Comparison of ENCODE assay signal across 18 cellular contexts in the genomic region with DNA sequence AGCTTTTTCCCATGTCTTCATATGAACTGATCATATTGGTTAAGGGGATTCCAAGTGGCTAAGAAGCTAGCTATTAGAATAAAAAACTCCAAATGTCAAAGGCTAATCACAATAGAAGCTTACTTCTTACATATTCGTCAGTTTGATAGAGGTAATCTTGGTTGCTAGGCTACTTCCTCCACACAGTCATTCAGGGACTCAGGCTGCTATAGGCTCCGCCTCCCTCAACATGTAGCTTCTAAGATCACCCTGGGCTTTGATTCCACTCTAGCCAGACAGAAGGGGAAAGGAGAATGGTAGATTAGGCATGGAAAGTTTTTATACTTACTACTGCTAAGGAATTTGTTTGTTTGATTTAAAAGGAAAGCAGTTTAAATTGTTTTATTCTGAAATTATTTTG.
DNase-seq lines count a peak whose midpoint lies in the region; ATAC-seq and TF ChIP-seq lines count a peak whose summit lies in the region.
"Had no signal": no experiment of that assay in that cellular context is flagged by ENCODE, and none has a peak within 500 bp of the region (broad histone marks: within the 10 kb centered on the region; RNA-seq: fewer than 3 reads in every experiment).

No MANE protein-coding gene starts in this region.

- no peak for TF ChIP-seq EP300 in esophagus muscularis mucosa (IDR thresholded peaks at IDR 0.05)

- TF ChIP-seq CTCF in esophagus muscularis mucosa (IDR thresholded peaks at IDR 0.05) = no peak

- WGBS in esophagus muscularis mucosa = 93% methylated on average over 2 of the region's 2 CpGs

- no peaks in the 10 kb centered on the region for H3K27me3 ChIP-seq in esophagus muscularis mucosa
- H3K27me3 ChIP-seq in H7 (ENCODE audit: control insufficient read depth, insufficient read depth, low read length) = no peaks in the 10 kb centered on the region
- H3K27me3 ChIP-seq: BLaER1 treated with 17β-estradiol and CSF1 and Interleukin-3, amounts not matched to agents 10 nM and 100 nM had no signal

- H3K4me1 Mint-ChIP-seq in stimulated activated effector memory CD8-positive, alpha-beta T cell treated with anti-CD3 and anti-CD28 coated beads, Interleukin-12 subunit alpha, Interleukin-12 subunit beta, amount 100 ng/mL, for 72 hours = peaks cover 23% of the 10 kb centered on the region

- peaks cover 0 to 13% (median 0%) of the 10 kb centered on the region in 4 donors for H3K4me1 ChIP-seq in esophagus muscularis mucosa

- peaks cover 4% of the 10 kb centered on the region for H3K9me3 Mint-ChIP-seq in stimulated activated effector memory CD8-positive, alpha-beta T cell treated with anti-CD3 and anti-CD28 coated beads, Interleukin-12 subunit alpha, Interleukin-12 subunit beta, amount 100 ng/mL, for 72 hours

- ATAC-seq in stimulated activated effector memory CD8-positive, alpha-beta T cell treated with anti-CD3 and anti-CD28 coated beads, Interleukin-12 subunit alpha, Interleukin-12 subunit beta, amount 100 ng/mL, for 72 hours = peak; percentile 58
- ATAC-seq in HG03565 (IDR thresholded peaks at IDR 0.05; ENCODE audit: unreplicated experiment) = no peak
- ATAC-seq: K562, PC-3 had no signal

- H3K4me3 ChIP-seq in esophagus muscularis mucosa = no peak overlapping the region
- H3K4me3 ChIP-seq in H7 (ENCODE audit: insufficient read depth, low read depth, low read length) = no peak overlapping the region
- H3K4me3 ChIP-seq: BLaER1 treated with 17β-estradiol and CSF1 and Interleukin-3, amounts not matched to agents 10 nM and 100 nM; K562 had no signal

- no peak for TF ChIP-seq POLR2A in esophagus muscularis mucosa (IDR thresholded peaks at IDR 0.05; ENCODE audit: low read depth)

- no peak overlapping the region for H3K27ac Mint-ChIP-seq in stimulated activated effector memory CD8-positive, alpha-beta T cell treated with anti-CD3 and anti-CD28 coated beads, Interleukin-12 subunit alpha, Interleukin-12 subunit beta, amount 100 ng/mL, for 72 hours
- H3K27ac Mint-ChIP-seq: HFFc6 had no signal

- peak; percentile 34 for DNase-seq in activated CD4-positive, alpha-beta T cell treated with anti-CD3 and anti-CD28 coated beads for 48 hours
- no peak for DNase-seq in activated CD4-positive, alpha-beta T cell treated with anti-CD3 and anti-CD28 coated beads for 4 hours
- DNase-seq in MV-4-11 (lab: John Stamatoyannopoulos, UW) (peak; percentile 7), esophagus muscularis mucosa (ENCODE audit: extremely low spot score) (peak; percentile 5), H7 (no peak)
- no peak for DNase-seq in stimulated activated effector memory CD8-positive, alpha-beta T cell treated with anti-CD3 and anti-CD28 coated beads, Interleukin-12 subunit alpha, Interleukin-12 subunit beta, amount 100 ng/mL, for 72 hours (ENCODE audit: low spot score in 2 of 2)
- DNase-seq: HFFc6, NCI-H187, NCI-H2107, NCI-H226, NCI-H524, PC-3, RPMI8226, SHP77 treated with DMSO at 0.1 percent for 48 hours, SK-N-SH had no signal

- intact Hi-C loops in esophagus muscularis mucosa (cut with DNase I) = no loop called here

- no peaks in the 10 kb centered on the region for H3K36me3 Mint-ChIP-seq in stimulated activated effector memory CD8-positive, alpha-beta T cell treated with anti-CD3 and anti-CD28 coated beads, Interleukin-12 subunit alpha, Interleukin-12 subunit beta, amount 100 ng/mL, for 72 hours

- no peak overlapping the region for H3K27ac ChIP-seq in esophagus muscularis mucosa (replicated peaks in 1 of 4)
- H3K27ac ChIP-seq: BLaER1 treated with 17β-estradiol and CSF1 and Interleukin-3, amounts not matched to agents 10 nM and 100 nM had no signal

- H3K36me3 ChIP-seq in esophagus muscularis mucosa (no peaks in the 10 kb centered on the region), H7 (replicated peaks; ENCODE audit: control insufficient read depth, insufficient read depth, low read length) (no peaks in the 10 kb centered on the region)

- H3K4me3 Mint-ChIP-seq in stimulated activated effector memory CD8-positive, alpha-beta T cell treated with anti-CD3 and anti-CD28 coated beads, Interleukin-12 subunit alpha, Interleukin-12 subunit beta, amount 100 ng/mL, for 72 hours = no peak overlapping the region
- H3K4me3 Mint-ChIP-seq: HFFc6 had no signal

- no peaks in the 10 kb centered on the region for H3K9me3 ChIP-seq in esophagus muscularis mucosa
- H3K9me3 ChIP-seq: SK-N-SH had no signal

Comparison
In these comparisons a context has a peak if more than half of its experiments do, and no peak if none do; other contexts are left out.
1. DNase-seq: peak in activated CD4-positive, alpha-beta T cell treated with anti-CD3 and anti-CD28 coated beads for 48 hours (single experiment), MV-4-11 (single experiment) and esophagus muscularis mucosa (single experiment); none in activated CD4-positive, alpha-beta T cell treated with anti-CD3 and anti-CD28 coated beads for 4 hours (0 of 2), stimulated activated effector memory CD8-positive, alpha-beta T cell treated with anti-CD3 and anti-CD28 coated beads, Interleukin-12 subunit alpha, Interleukin-12 subunit beta, amount 100 ng/mL, for 72 hours (0 of 2) and H7 (single experiment).